ENCODE assay signal across 11 cellular contexts in the genomic region with DNA sequence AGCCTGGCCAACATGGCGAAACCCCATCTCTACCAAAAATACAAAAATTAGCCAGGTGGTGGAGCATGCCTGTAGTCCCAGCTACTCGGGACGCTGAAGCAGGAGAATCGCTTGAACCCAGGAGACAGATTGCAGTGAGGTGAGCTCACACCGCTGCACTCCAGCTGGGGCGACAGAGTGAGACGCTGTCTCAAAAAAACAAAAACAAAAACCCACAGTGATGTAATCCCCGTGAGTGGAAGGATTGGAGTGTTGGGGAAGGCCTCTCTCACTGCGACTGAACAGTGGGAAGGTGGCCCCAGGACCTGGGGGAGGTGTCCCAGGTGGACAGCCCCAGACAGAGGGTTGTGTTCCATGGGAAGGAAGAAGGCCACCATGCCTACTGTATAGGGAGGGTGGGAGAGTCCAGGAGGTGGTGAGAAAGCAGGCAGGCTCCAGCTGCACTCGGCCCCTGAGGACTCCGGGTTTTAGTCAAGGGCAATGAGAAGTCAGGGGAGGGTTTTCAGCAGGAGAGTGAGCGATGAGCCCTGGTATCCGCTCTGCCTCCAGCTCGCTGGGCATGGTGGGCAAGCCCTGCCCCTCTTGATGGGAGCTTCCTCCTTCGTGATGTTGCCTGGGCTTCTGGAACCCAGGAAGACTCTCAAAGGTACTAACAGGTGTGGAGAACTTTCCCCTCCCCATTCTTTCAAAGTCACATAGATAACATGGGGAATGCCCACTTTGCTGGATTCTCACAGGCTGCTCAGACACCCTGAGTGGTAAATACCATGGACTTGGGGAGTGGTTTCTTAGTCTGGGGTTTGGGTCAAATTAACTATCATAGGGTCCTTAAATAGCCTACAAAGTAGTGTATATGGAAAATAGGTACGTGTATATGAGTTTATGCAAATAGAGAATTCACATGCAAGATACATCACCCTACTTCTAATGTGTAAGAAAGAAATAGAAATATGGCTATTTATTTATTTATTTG.
A peak's percentile ranks its signal among the peaks of the same experiment; 100 is the strongest.
DNase-seq lines count a peak whose midpoint lies in the region; ATAC-seq and TF ChIP-seq lines count a peak whose summit lies in the region.
"Had no signal": no experiment of that assay in that cellular context is flagged by ENCODE, and none has a peak within 500 bp of the region (broad histone marks: within the 10 kb centered on the region; RNA-seq: fewer than 3 reads in every experiment).

No MANE protein-coding gene starts in this region.

- peak overlapping the region; percentile 64 for H2AK5ac ChIP-seq in IMR-90 (ENCODE audit: low read depth, low read length)

- H3K36me3 ChIP-seq in heart right ventricle (no peaks in the 10 kb centered on the region), IMR-90 (ENCODE audit: control insufficient read depth, insufficient read depth, low read length) (no peaks in the 10 kb centered on the region)

- no peak for TF ChIP-seq RAD21 in IMR-90 (IDR thresholded peaks at IDR 0.05; ENCODE audit: low read length)

- H2BK120ac ChIP-seq in IMR-90 (ENCODE audit: low read depth, low read length), result peak overlapping the region; percentile 63

- peak overlapping the region; percentile 76 to 92 (median 88) for H3K27ac ChIP-seq in heart right ventricle
- no peak overlapping the region for H3K27ac ChIP-seq in IMR-90 (ENCODE audit: insufficient read depth, low read length)

- H2BK20ac ChIP-seq in IMR-90 (ENCODE audit: low read depth, low read length), result peak overlapping the region; percentile 77

- peak overlapping the region; percentile 44 for H2AK9ac ChIP-seq in IMR-90 (replicated peaks; ENCODE audit: low read depth, low read length, poor library complexity)

- no peaks in the 10 kb centered on the region for H3K27me3 ChIP-seq in heart right ventricle
- no peaks in the 10 kb centered on the region for H3K27me3 ChIP-seq in IMR-90 (ENCODE audit: control insufficient read depth, insufficient read depth, low read length)

- H2BK5ac ChIP-seq in IMR-90 (ENCODE audit: low read depth, low read length, poor library complexity, severe bottlenecking), result no peak overlapping the region

- peak overlapping the region; percentile 18; the same call in 1 of the 2 replicates for H3K18ac ChIP-seq in IMR-90 (ENCODE audit: low read depth, low read length)

- CTCF ChIA-PET in IMR-90 (lab: Yijun Ruan, JAX), result no interaction called here

- H3K79me1 ChIP-seq in IMR-90 (ENCODE audit: low read depth in 1 of 2, low read length in 2 of 2), result no peaks in the 10 kb centered on the region

- H3K9me1 ChIP-seq in IMR-90 (ENCODE audit: insufficient read depth, low read length), result peaks cover 6% of the 10 kb centered on the region; the same call in 1 of the 2 replicates

- no peak overlapping the region for H3K4me2 ChIP-seq in IMR-90 (ENCODE audit: low read depth, low read length)

- no peak overlapping the region; the same call in 1 of the 2 replicates for H4K91ac ChIP-seq in IMR-90 (ENCODE audit: insufficient read depth, low read depth, low read length)

- no TSS peak for BruUV-seq in IMR-90 (replicated peaks; lab: Mats Ljungman, UMichigan)

- H3K14ac ChIP-seq in IMR-90 (replicated peaks; ENCODE audit: low read depth, low read length), result no peak overlapping the region

- no peak overlapping the region for H2AFZ ChIP-seq in IMR-90 (replicated peaks; ENCODE audit: low read length, poor library complexity)

- POLR2A ChIA-PET in IMR-90 (lab: Charles Lee; ENCODE audit: unreplicated experiment), result no interaction called here

- H4K8ac ChIP-seq in IMR-90 (ENCODE audit: low read depth in 2 of 2, low read length in 2 of 2), result peak overlapping the region in 1 of 2 experiments; percentile 18; a peak in 1 of 4 replicates

- ATAC-seq in heart right ventricle, result peak in 2 of 8 donors; percentile 6 to 7
- no peak for ATAC-seq in left cardiac atrium
- ATAC-seq in IMR-90 (ENCODE audit: low read depth), result no peak
- ATAC-seq in GM18502 (IDR thresholded peaks at IDR 0.05; ENCODE audit: poor library complexity, unreplicated experiment), result no peak
- no peak for ATAC-seq in HG03175 (IDR thresholded peaks at IDR 0.05; ENCODE audit: unreplicated experiment)
- ATAC-seq: activated CD8-positive, alpha-beta memory T cell treated with anti-CD3 and anti-CD28 coated beads, Interleukin-2, amount 10 ng/mL, durations not matched to agents 7 days and 5 days had no signal

- H2BK15ac ChIP-seq in IMR-90 (ENCODE audit: low read depth, low read length), result 0 out of 3 replicates have a peak overlapping the region, but pooled peaks have one; percentile 20

- H3K4me1 ChIP-seq in heart right ventricle (peaks cover 44 to 96% (median 88%) of the 10 kb centered on the region in 9 donors), IMR-90 (ENCODE audit: control insufficient read depth, insufficient read depth, low read length) (peaks cover 12% of the 10 kb centered on the region)

- TF ChIP-seq CTCF in heart right ventricle (IDR thresholded peaks at IDR 0.05), result no peak
- TF ChIP-seq CTCF in IMR-90 (conservative IDR thresholded peaks at IDR 0.05; ENCODE audit: low read depth, low read length), result no peak

- WGBS in heart right ventricle, 2 donors, result 62 to 64% methylated on average over 16 of the region's 16 CpGs
- WGBS in IMR-90 (ENCODE audit: extremely low coverage in 2 of 2, insufficient read length in 1 of 2), 2 experiments, result 95% methylated on average over 4 of the region's 16 CpGs; no CpG with 5 or more reads in 1 of the 2 experiments

- DNase-seq in heart right ventricle (no peak), left cardiac atrium (no peak), IMR-90 (no peak), left kidney (ENCODE audit: low read depth, low spot score) (peak; percentile 23), NCI-H2227 treated with DMSO at 0.1 percent for 48 hours (lab: John Stamatoyannopoulos, UW) (no peak)
- no peak for DNase-seq in activated effector memory CD4-positive, alpha-beta T cell treated with Interleukin-2 at 50 U/mL for 16 hours
- DNase-seq: activated CD8-positive, alpha-beta memory T cell treated with anti-CD3 and anti-CD28 coated beads, Interleukin-2, amount 10 ng/mL, durations not matched to agents 7 days and 5 days; DMS79 treated with DMSO at 0.1 percent for 48 hours; Karpas-422 had no signal

- H4K5ac ChIP-seq in IMR-90 (ENCODE audit: low read depth, low read length), result no peak overlapping the region; the same call in 1 of the 2 replicates

- no peaks in the 10 kb centered on the region for H4K20me1 ChIP-seq in IMR-90 (ENCODE audit: insufficient read depth, low read length)

- H3K4me3 ChIP-seq in heart right ventricle, result no peak overlapping the region
- H3K4me3 ChIP-seq in IMR-90 (ENCODE audit: insufficient read depth, low read depth, low read length), result no peak overlapping the region

- no peak overlapping the region for H3K9ac ChIP-seq in IMR-90 (ENCODE audit: low read depth, low read length)

- TF ChIP-seq POLR2A in IMR-90 (IDR thresholded peaks at IDR 0.05; ENCODE audit: low read depth, low read length), result no peak

- dilution Hi-C loops in IMR-90 (cut with HindIII; ENCODE audit: low sequenced_read_pairs, unreplicated experiment), result no loop called here

- in situ Hi-C loops in IMR-90 (cut with MboI; ENCODE audit: low sequenced_read_pairs), result no loop called here

- H3K4ac ChIP-seq in IMR-90 (ENCODE audit: low read depth, low read length), result no peak overlapping the region; the same call in 1 of the 2 replicates

- no peak overlapping the region for H3K56ac ChIP-seq in IMR-90 (ENCODE audit: extremely low read depth, insufficient read depth, low read length)

- intact Hi-C loops in heart right ventricle (cut with DNase I), result loop anchor here in 3 of 10 donors (2.0 to 5.0 kb wide), 2 partner anchors 18 to 72 kb away; a partner anchor contains a TSS
- intact Hi-C loops in left cardiac atrium (cut with DNase I), result loop anchor here in 1 of 2 donors (5.0 kb wide), 1 partner anchor 72 kb away; a partner anchor contains a TSS
- intact Hi-C loops in IMR-90 (cut with micrococcal nuclease), result no loop called here

- H3K23ac ChIP-seq in IMR-90 (ENCODE audit: low read depth, low read length), result no peak overlapping the region

- H3K9me3 ChIP-seq in heart right ventricle (no peaks in the 10 kb centered on the region), IMR-90 (ENCODE audit: control insufficient read depth, insufficient read depth, low read length) (no peaks in the 10 kb centered on the region)

TF ChIP-seq in IMR-90, 13 proteins besides CTCF, POLR2A, EP300 and RAD21:
- TF ChIP-seq SMC3 (IDR thresholded peaks at IDR 0.05; ENCODE audit: low read depth, low read length), result no peak
- TF ChIP-seq, protein P1, sequence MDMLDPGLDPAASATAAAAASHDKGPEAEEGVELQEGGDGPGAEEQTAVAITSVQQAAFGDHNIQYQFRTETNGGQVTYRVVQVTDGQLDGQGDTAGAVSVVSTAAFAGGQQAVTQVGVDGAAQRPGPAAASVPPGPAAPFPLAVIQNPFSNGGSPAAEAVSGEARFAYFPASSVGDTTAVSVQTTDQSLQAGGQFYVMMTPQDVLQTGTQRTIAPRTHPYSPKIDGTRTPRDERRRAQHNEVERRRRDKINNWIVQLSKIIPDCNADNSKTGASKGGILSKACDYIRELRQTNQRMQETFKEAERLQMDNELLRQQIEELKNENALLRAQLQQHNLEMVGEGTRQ (IDR thresholded peaks at IDR 0.05; ENCODE audit: low read depth, low read length), result no peak
